Comparison of ENCODE assay signal across 9 cellular contexts in the genomic region with DNA sequence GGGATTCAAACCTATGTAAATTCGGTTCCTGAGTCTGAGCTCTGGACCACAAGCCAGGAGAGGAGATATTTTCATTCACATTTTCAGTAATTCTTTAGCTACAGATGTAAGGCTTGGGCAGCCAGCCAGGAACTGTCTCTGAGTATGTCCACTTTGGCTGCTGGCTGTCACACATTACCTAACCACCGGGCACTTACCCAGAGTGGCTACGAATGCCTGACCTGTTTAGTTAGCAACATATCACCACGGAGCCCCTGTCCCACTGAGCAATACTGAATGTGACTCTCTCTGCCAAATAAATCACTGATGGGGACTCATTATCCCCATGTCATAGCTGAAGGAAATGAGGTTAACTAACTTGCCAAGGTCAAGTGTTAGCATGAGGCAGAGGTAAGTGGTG. TPM values are rescaled to one million over a fixed set of nuclear protein-coding genes. Genes with fewer than 3 reads are reported as not detected.
DNase-seq lines count a peak whose midpoint lies in the region; ATAC-seq and TF ChIP-seq lines count a peak whose summit lies in the region.
"Had no signal": no experiment of that assay in that cellular context is flagged by ENCODE, and none has a peak within 500 bp of the region (broad histone marks: within the 10 kb centered on the region; RNA-seq: fewer than 3 reads in every experiment).

No MANE protein-coding gene starts in this region.

- H3K27ac Mint-ChIP-seq in nephron (peak overlapping the region in 2 of 3 experiments; percentile 20 to 24), progenitor cell of endocrine pancreas (no peak overlapping the region)
- H3K27ac Mint-ChIP-seq in activated CD8-positive, alpha-beta T cell treated with anti-CD3 and anti-CD28 coated beads for 36 hours = no peak overlapping the region

- H3K27me3 Mint-ChIP-seq in nephron (ENCODE audit: low read depth) (no peaks in the 10 kb centered on the region), progenitor cell of endocrine pancreas (no peaks in the 10 kb centered on the region)
- no peaks in the 10 kb centered on the region for H3K27me3 Mint-ChIP-seq in activated CD8-positive, alpha-beta T cell treated with anti-CD3 and anti-CD28 coated beads for 36 hours

- ATAC-seq in GM18505 (IDR thresholded peaks at IDR 0.05; ENCODE audit: unreplicated experiment) (peak; percentile 27), HG02840 (IDR thresholded peaks at IDR 0.05; ENCODE audit: low FRiP score, unreplicated experiment) (no peak)
- ATAC-seq in activated CD8-positive, alpha-beta T cell treated with anti-CD3 and anti-CD28 coated beads for 36 hours = no peak

- intact Hi-C loops in activated CD8-positive, alpha-beta T cell treated with anti-CD3 and anti-CD28 coated beads for 36 hours (cut with micrococcal nuclease) = no loop called here

- H3K4me1 Mint-ChIP-seq in nephron (peaks cover 50% of the 10 kb centered on the region), progenitor cell of endocrine pancreas (ENCODE audit: low read depth) (peaks cover 20% of the 10 kb centered on the region)
- peaks cover 9% of the 10 kb centered on the region for H3K4me1 Mint-ChIP-seq in activated CD8-positive, alpha-beta T cell treated with anti-CD3 and anti-CD28 coated beads for 36 hours (ENCODE audit: low read depth)

- CTCF ChIA-PET in activated CD8-positive, alpha-beta T cell treated with anti-CD3 and anti-CD28 coated beads for 36 hours (lab: Charles Lee) = interaction anchor here (1.0 kb wide), 1 partner anchor 10 kb away, joined by 3 read pairs; no protein-coding TSS in a partner anchor

- no peak for TF ChIP-seq POLR2A in GM18505 (IDR thresholded peaks at IDR 0.05; ENCODE audit: borderline replicate concordance, extremely low read depth, insufficient read depth, insufficient read length)

- DNase-seq in HK-2 (ENCODE audit: unreplicated experiment) (peak; percentile 76), choroid plexus epithelial cell (ENCODE audit: low read depth) (peak; percentile 78), NCI-H1436 (lab: John Stamatoyannopoulos, UW) (no peak), progenitor cell of endocrine pancreas (ENCODE audit: low spot score, unreplicated experiment) (no peak)
- DNase-seq in activated CD8-positive, alpha-beta T cell treated with anti-CD3 and anti-CD28 coated beads for 36 hours = no peak

- H3K4me3 ChIP-seq in choroid plexus epithelial cell (ENCODE audit: low read depth, low read length) = no peak overlapping the region
- H3K4me3 ChIP-seq: SK-N-MC had no signal

- H3K9me3 Mint-ChIP-seq in nephron (no peaks in the 10 kb centered on the region), progenitor cell of endocrine pancreas (ENCODE audit: low read depth) (no peaks in the 10 kb centered on the region)
- no peaks in the 10 kb centered on the region for H3K9me3 Mint-ChIP-seq in activated CD8-positive, alpha-beta T cell treated with anti-CD3 and anti-CD28 coated beads for 36 hours

- no peak overlapping the region for H3K4me3 Mint-ChIP-seq in nephron
- H3K4me3 Mint-ChIP-seq in activated CD8-positive, alpha-beta T cell treated with anti-CD3 and anti-CD28 coated beads for 36 hours = no peak overlapping the region
- H3K4me3 Mint-ChIP-seq in progenitor cell of endocrine pancreas (ENCODE audit: low read depth) = no peak overlapping the region

- H3K36me3 Mint-ChIP-seq in nephron (ENCODE audit: low read depth) (peaks cover 12% of the 10 kb centered on the region), progenitor cell of endocrine pancreas (ENCODE audit: insufficient read depth) (no peaks in the 10 kb centered on the region)
- no peaks in the 10 kb centered on the region for H3K36me3 Mint-ChIP-seq in activated CD8-positive, alpha-beta T cell treated with anti-CD3 and anti-CD28 coated beads for 36 hours (ENCODE audit: low read depth)

- TF ChIP-seq CTCF in choroid plexus epithelial cell (conservative IDR thresholded peaks at IDR 0.05; ENCODE audit: low read depth, low read length) (no peak), nephron (IDR thresholded peaks at IDR 0.05; ENCODE audit: unreplicated experiment in 3 of 3) (no peak), progenitor cell of endocrine pancreas (IDR thresholded peaks at IDR 0.05; ENCODE audit: unreplicated experiment) (no peak)
- no peak for TF ChIP-seq CTCF in activated CD8-positive, alpha-beta T cell treated with anti-CD3 and anti-CD28 coated beads for 36 hours (IDR thresholded peaks at IDR 0.05)

- POLR2A ChIA-PET in activated CD8-positive, alpha-beta T cell treated with anti-CD3 and anti-CD28 coated beads for 36 hours (lab: Charles Lee) = no interaction called here

RNA-seq across cellular contexts. Expression of a gene that starts 15.3 kb away (rescaled TPM):
- total RNA-seq in activated CD8-positive, alpha-beta T cell treated with anti-CD3 and anti-CD28 coated beads for 36 hours = 1 to 10 TPM; 2.8 TPM
- total RNA-seq in progenitor cell of endocrine pancreas = 33.1 and 33.6 TPM in 2 replicates

Comparison
In these comparisons a context has a peak if more than half of its experiments do, and no peak if none do; other contexts are left out.
1. DNase-seq: peak in HK-2 (single experiment) and choroid plexus epithelial cell (single experiment); none in NCI-H1436 (single experiment), activated CD8-positive, alpha-beta T cell treated with anti-CD3 and anti-CD28 coated beads for 36 hours (single experiment) and progenitor cell of endocrine pancreas (single experiment).
2. H3K27ac Mint-ChIP-seq: peak in nephron (2 of 3); none in activated CD8-positive, alpha-beta T cell treated with anti-CD3 and anti-CD28 coated beads for 36 hours (single experiment) and progenitor cell of endocrine pancreas (single experiment).